ENCODE assay signal across 2 cellular contexts in genomic region chr3:129312671-129313414, GRCh38.
TF ChIP-seq lines count a peak whose summit lies in the region.

No MANE protein-coding gene starts in this region.

TF ChIP-seq in K562, 482 proteins besides CTCF, POLR2A, EP300 and RAD21 (continued from another document):
- peak; percentile 93 for TF ChIP-seq TFE3 (CRISPR knock-in tag; IDR thresholded peaks at IDR 0.05)
- no peak for TF ChIP-seq ZNF165 (CRISPR knock-in tag; IDR thresholded peaks at IDR 0.05; ENCODE audit: borderline replicate concordance)
- peak; percentile 67 for TF ChIP-seq USF2 (CRISPR knock-in tag; IDR thresholded peaks at IDR 0.05)
- TF ChIP-seq PML (IDR thresholded peaks at IDR 0.05; ENCODE audit: low read length), result no peak
- TF ChIP-seq CBFA2T2 (conservative IDR thresholded peaks at IDR 0.05), result 0 out of 2 replicates have a peak, but pooled peaks have one; percentile 15
- TF ChIP-seq RAD51 (IDR thresholded peaks at IDR 0.05; ENCODE audit: borderline replicate concordance, low read depth), result peak; percentile 77
- no peak for TF ChIP-seq RBM14 (IDR thresholded peaks at IDR 0.05; ENCODE audit: borderline replicate concordance, insufficient read depth, low read depth, low read length)
- TF ChIP-seq KDM5B (IDR thresholded peaks at IDR 0.05; ENCODE audit: insufficient replicate concordance, low read depth, low read length), result peak; percentile 13
- 0 out of 2 replicates have a peak, but pooled peaks have one; percentile 4 for TF ChIP-seq THRB (CRISPR knock-in tag; conservative IDR thresholded peaks at IDR 0.05)
- TF ChIP-seq USF1 (CRISPR knock-in tag; IDR thresholded peaks at IDR 0.05), result peak; percentile 73
- no peak for TF ChIP-seq CEBPB (tag; IDR thresholded peaks at IDR 0.05)
- peak; percentile 89; the same call in 1 of the 2 replicates for TF ChIP-seq TOE1 (IDR thresholded peaks at IDR 0.05; ENCODE audit: borderline replicate concordance)
- TF ChIP-seq TOE1 (CRISPR knock-in tag; IDR thresholded peaks at IDR 0.05; ENCODE audit: borderline replicate concordance, low read depth), result no peak
- TF ChIP-seq NCOA1 (IDR thresholded peaks at IDR 0.05; ENCODE audit: low read depth), result no peak
- no peak for TF ChIP-seq ZNF518B (CRISPR knock-in tag; IDR thresholded peaks at IDR 0.05)

TF ChIP-seq in neural cell, 6 proteins besides CTCF, POLR2A, EP300 and RAD21 (continued from another document):
- TF ChIP-seq REST (IDR thresholded peaks at IDR 0.05; ENCODE audit: borderline replicate concordance) (no peak), TAF1 (IDR thresholded peaks at IDR 0.05; ENCODE audit: low read depth) (no peak), POLR2AphosphoS5 (IDR thresholded peaks at IDR 0.05) (peak; percentile 9)
